In the genomic region with DNA sequence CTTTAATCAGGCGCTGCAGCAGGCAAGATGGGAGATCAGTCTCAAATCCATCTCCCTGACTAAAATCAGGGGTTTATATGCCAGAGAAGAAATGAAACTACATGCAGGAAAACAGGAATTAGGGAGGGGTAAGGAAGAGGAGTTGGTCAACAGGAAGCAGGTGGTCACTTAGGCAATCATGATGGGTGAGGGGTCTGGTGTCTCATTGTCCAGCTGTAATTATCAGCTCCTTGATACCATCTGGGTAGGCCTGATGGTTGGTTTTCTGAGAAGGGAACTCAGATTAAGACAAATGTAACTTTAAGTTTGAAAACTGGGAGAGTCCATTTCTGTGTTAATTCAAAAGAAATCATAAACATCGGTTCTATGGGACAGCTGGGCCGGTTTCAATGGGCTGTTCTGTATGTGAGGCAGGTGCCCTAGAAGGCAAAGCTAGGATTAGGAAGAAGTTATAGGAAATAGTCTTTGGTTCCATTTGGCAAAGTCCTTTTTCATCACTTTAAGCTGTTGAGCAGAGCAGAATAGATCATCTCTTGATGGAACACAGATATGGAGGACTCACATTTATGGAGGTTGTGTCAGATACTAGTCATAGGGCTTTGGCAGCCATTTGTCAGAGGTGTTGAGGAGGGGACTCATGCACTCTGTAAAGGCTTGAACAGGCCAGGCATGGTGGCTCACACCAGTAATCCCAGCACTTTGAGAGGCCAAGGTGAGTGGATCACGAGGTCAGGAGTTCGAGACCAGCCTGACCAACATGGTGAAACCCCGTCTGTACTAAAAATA, we compare ENCODE assay signal across 30 cellular contexts.
A peak's percentile ranks its signal among the peaks of the same experiment; 100 is the strongest.
DNase-seq lines count a peak whose midpoint lies in the region; ATAC-seq and TF ChIP-seq lines count a peak whose summit lies in the region.
"Had no signal": no experiment of that assay in that cellular context is flagged by ENCODE, and none has a peak within 500 bp of the region (broad histone marks: within the 10 kb centered on the region; RNA-seq: fewer than 3 reads in every experiment).

No MANE protein-coding gene starts in this region.

- no peak overlapping the region for H3K4me3 ChIP-seq in HEK293 (ENCODE audit: low read depth, low read length)
- no peak overlapping the region for H3K4me3 ChIP-seq in neural progenitor cell
- H3K4me3 ChIP-seq: K562, mucosa of descending colon, pancreas, suprapubic skin, upper lobe of left lung had no signal

- H3K4me1 ChIP-seq in HEK293 (ENCODE audit: control insufficient read depth, insufficient read depth, low read length) = peaks cover 15% of the 10 kb centered on the region
- H3K4me1 ChIP-seq in neural progenitor cell = peaks cover 21% of the 10 kb centered on the region

- no peak for TF ChIP-seq CTCF in HEK293 (tag by site-specific recombination; IDR thresholded peaks at IDR 0.05)
- no peak for TF ChIP-seq CTCF in neural progenitor cell (IDR thresholded peaks at IDR 0.05)

- no peak overlapping the region for H3K4me2 ChIP-seq in neural progenitor cell

- no peak overlapping the region for H3K9ac ChIP-seq in neural progenitor cell

- CTCF ChIA-PET in HEK293 (lab: Yijun Ruan, JAX) = no interaction called here

- H3K27me3 Mint-ChIP-seq in dendritic cell treated with granulocyte-macrophage colony-stimulating factor and Interleukin-4, amounts not matched to agents 40 ng/mL and 50 ng/mL, for 4 days = no peaks in the 10 kb centered on the region
- H3K27me3 Mint-ChIP-seq in neural progenitor cell (ENCODE audit: insufficient read depth, low read depth) = peaks cover 2% of the 10 kb centered on the region
- H3K27me3 Mint-ChIP-seq: activated CD4-positive, alpha-beta T cell treated with anti-CD3 and anti-CD28 coated beads for 36 hours; activated naive CD8-positive, alpha-beta T cell treated with anti-CD3 and anti-CD28 coated beads for 36 hours; natural killer cell treated with Interleukin-12 subunit alpha and Interleukin-12 subunit beta and Interleukin-15 and Interleukin-18, amount 100 ng/mL, for 72 hours had no signal

- no peak for ATAC-seq in HG02973 (IDR thresholded peaks at IDR 0.05; ENCODE audit: unreplicated experiment)
- ATAC-seq: activated CD4-positive, alpha-beta T cell treated with anti-CD3 and anti-CD28 coated beads for 36 hours; K562; mucosa of descending colon; pancreas had no signal

- POLR2A ChIA-PET in HEK293 (lab: Yijun Ruan, JAX) = no interaction called here

- H3K9me3 Mint-ChIP-seq in dendritic cell treated with granulocyte-macrophage colony-stimulating factor and Interleukin-4, amounts not matched to agents 40 ng/mL and 50 ng/mL, for 4 days = peaks cover 42% of the 10 kb centered on the region
- peaks cover 29% of the 10 kb centered on the region for H3K9me3 Mint-ChIP-seq in neural progenitor cell
- H3K9me3 Mint-ChIP-seq: natural killer cell treated with Interleukin-12 subunit alpha and Interleukin-12 subunit beta and Interleukin-15 and Interleukin-18, amount 100 ng/mL, for 72 hours had no signal

- no peaks in the 10 kb centered on the region for H3K36me3 ChIP-seq in HEK293 (ENCODE audit: control insufficient read depth in 2 of 2, insufficient read depth in 1 of 2, low read length in 2 of 2)
- no peaks in the 10 kb centered on the region for H3K36me3 ChIP-seq in neural progenitor cell
- H3K36me3 ChIP-seq: pancreas, suprapubic skin, upper lobe of left lung had no signal

- H2AFZ ChIP-seq in neural progenitor cell (replicated peaks) = no peak overlapping the region

- peak overlapping the region; percentile 58 for H3K27ac Mint-ChIP-seq in dendritic cell treated with granulocyte-macrophage colony-stimulating factor and Interleukin-4, amounts not matched to agents 40 ng/mL and 50 ng/mL, for 4 days
- H3K27ac Mint-ChIP-seq in neural progenitor cell = peak overlapping the region; percentile 60
- H3K27ac Mint-ChIP-seq: activated CD4-positive, alpha-beta T cell treated with anti-CD3 and anti-CD28 coated beads for 36 hours; activated naive CD8-positive, alpha-beta T cell treated with anti-CD3 and anti-CD28 coated beads for 36 hours had no signal

- H3F3A ChIP-seq in neural progenitor cell (ENCODE audit: low read depth) = peaks cover 15% of the 10 kb centered on the region

- DNase-seq in OCI-M1 (lab: John Stamatoyannopoulos, UW) (peak; percentile 58), neural progenitor cell (ENCODE audit: low spot score) (no peak), NCI-H187 (lab: John Stamatoyannopoulos, UW) (no peak), NCI-H82 treated with DMSO at 0.1 percent for 48 hours (lab: John Stamatoyannopoulos, UW; ENCODE audit: unreplicated experiment) (no peak)
- DNase-seq: activated CD4-positive, alpha-beta T cell treated with anti-CD3 and anti-CD28 coated beads for 36 hours; activated effector memory CD4-positive, alpha-beta T cell treated with anti-CD3 and anti-CD28 coated beads, Interleukin-2, amount 50 U/mL, for 16 hours; activated naive CD8-positive, alpha-beta T cell treated with anti-CD3 and anti-CD28 coated beads for 36 hours; activated T-cell treated with anti-CD3 and anti-CD28 coated beads for 4 hours; aorta; DMS153; effector CD4-positive, alpha-beta T cell; erythroblast; mammary epithelial cell; mucosa of descending colon; NCI-H1092 treated with DMSO at 0.1 percent for 48 hours; NCI-H187 treated with DMSO at 0.1 percent for 48 hours; NCI-H2171; NCI-H510A treated with DMSO at 0.1 percent for 48 hours; NK-92 treated with Interleukin-12 subunit alpha and Interleukin-12 subunit beta, amount 100 ng/mL, for 24 hours; pancreas; stimulated activated naive CD4-positive, alpha-beta T cell treated with Interleukin-2 at 50 U/mL for 16 hours; T-helper 2 cell; upper lobe of left lung had no signal

- no peaks in the 10 kb centered on the region for H3K79me2 ChIP-seq in neural progenitor cell (ENCODE audit: low read depth)

- no peak overlapping the region for H3K4me3 Mint-ChIP-seq in dendritic cell treated with granulocyte-macrophage colony-stimulating factor and Interleukin-4, amounts not matched to agents 40 ng/mL and 50 ng/mL, for 4 days
- H3K4me3 Mint-ChIP-seq in neural progenitor cell = no peak overlapping the region
- H3K4me3 Mint-ChIP-seq: activated CD4-positive, alpha-beta T cell treated with anti-CD3 and anti-CD28 coated beads for 36 hours; activated naive CD8-positive, alpha-beta T cell treated with anti-CD3 and anti-CD28 coated beads for 36 hours; natural killer cell treated with Interleukin-12 subunit alpha and Interleukin-12 subunit beta and Interleukin-15 and Interleukin-18, amount 100 ng/mL, for 72 hours had no signal

- H3K27me3 ChIP-seq in neural progenitor cell = no peaks in the 10 kb centered on the region
- H3K27me3 ChIP-seq: pancreas, suprapubic skin, upper lobe of left lung had no signal

- peaks cover 63% of the 10 kb centered on the region for H3K36me3 Mint-ChIP-seq in dendritic cell treated with granulocyte-macrophage colony-stimulating factor and Interleukin-4, amounts not matched to agents 40 ng/mL and 50 ng/mL, for 4 days (ENCODE audit: low read depth)
- H3K36me3 Mint-ChIP-seq in neural progenitor cell = peaks cover 16% of the 10 kb centered on the region
- H3K36me3 Mint-ChIP-seq: natural killer cell treated with Interleukin-12 subunit alpha and Interleukin-12 subunit beta and Interleukin-15 and Interleukin-18, amount 100 ng/mL, for 72 hours had no signal

- peaks cover 14% of the 10 kb centered on the region for H4K20me1 ChIP-seq in neural progenitor cell (ENCODE audit: low read depth)

- H3K27ac ChIP-seq in HEK293 (ENCODE audit: extremely low read depth, low read depth, low read length) (no peak overlapping the region), neural progenitor cell (no peak overlapping the region)
- H3K27ac ChIP-seq: pancreas, RWPE1, suprapubic skin, upper lobe of left lung had no signal

- peaks cover 39% of the 10 kb centered on the region for H3K4me1 Mint-ChIP-seq in dendritic cell treated with granulocyte-macrophage colony-stimulating factor and Interleukin-4, amounts not matched to agents 40 ng/mL and 50 ng/mL, for 4 days (ENCODE audit: low read depth)
- H3K4me1 Mint-ChIP-seq in neural progenitor cell = peaks cover 40% of the 10 kb centered on the region
- H3K4me1 Mint-ChIP-seq: activated CD4-positive, alpha-beta T cell treated with anti-CD3 and anti-CD28 coated beads for 36 hours; activated naive CD8-positive, alpha-beta T cell treated with anti-CD3 and anti-CD28 coated beads for 36 hours had no signal

- intact Hi-C loops in dendritic cell treated with granulocyte-macrophage colony-stimulating factor and Interleukin-4, amounts not matched to agents 40 ng/mL and 50 ng/mL, for 4 days (cut with micrococcal nuclease) = no loop called here

- H3K9me3 ChIP-seq in HEK293 (ENCODE audit: control insufficient read depth, insufficient read depth, low read depth, low read length) = no peaks in the 10 kb centered on the region
- H3K9me3 ChIP-seq in neural progenitor cell (ENCODE audit: low read depth) = no peaks in the 10 kb centered on the region
- H3K9me3 ChIP-seq: pancreas, suprapubic skin, upper lobe of left lung had no signal

TF ChIP-seq in HEK293, 187 proteins besides CTCF, POLR2A, EP300 and RAD21:
- TF ChIP-seq ATF2 (tag by site-specific recombination; IDR thresholded peaks at IDR 0.05; ENCODE audit: low read depth) (no peak), ZNF10 (tag by site-specific recombination; IDR thresholded peaks at IDR 0.05) (peak; percentile 46; the same call in 1 of the 2 replicates)
